Comparison of ENCODE assay signal across 9 cellular contexts in the genomic region with DNA sequence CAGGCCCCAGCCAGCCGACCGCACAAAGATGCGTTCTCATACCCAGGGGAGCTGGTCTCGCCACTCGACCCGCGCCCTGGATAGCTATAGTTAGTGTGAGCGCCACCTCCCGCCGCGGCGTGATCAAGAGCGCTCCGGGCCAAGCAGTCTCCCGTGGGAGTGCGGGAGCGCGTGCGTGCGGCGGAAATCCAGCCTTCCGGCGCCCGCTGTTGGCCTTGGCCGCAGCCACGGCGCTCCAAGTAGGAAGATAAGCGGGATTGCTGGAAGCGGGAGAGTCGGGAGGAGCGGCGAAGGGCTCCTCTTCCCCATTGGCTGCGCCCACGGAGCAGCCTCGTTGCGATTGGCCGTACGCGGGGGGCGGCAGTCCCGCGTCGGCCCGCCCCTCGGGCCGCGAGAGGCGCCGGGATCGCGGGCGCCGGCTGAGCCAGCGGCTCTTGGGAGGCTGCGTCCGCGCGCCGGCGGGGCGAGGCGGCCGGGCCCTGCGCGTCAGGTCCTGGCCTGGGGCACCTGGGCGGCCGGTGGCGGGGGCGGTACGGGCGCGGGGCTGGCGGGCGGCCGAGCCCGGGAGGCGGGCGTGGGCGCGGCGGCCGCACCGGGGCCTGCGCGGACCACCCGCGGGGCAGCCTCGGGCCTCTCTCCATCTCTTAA. TPM values are rescaled to one million over a fixed set of nuclear protein-coding genes. Genes with fewer than 3 reads are reported as not detected.
DNase-seq lines count a peak whose midpoint lies in the region; ATAC-seq, FAIRE-seq and TF ChIP-seq lines count a peak whose summit lies in the region.
"Not testable (repeated sequence)": the region's sequence is repeated elsewhere in the genome, so short reads cannot be mapped to it uniquely, and the experiment has no call there.
"Had no signal": no experiment of that assay in that cellular context is flagged by ENCODE, and none has a peak within 500 bp of the region (broad histone marks: within the 10 kb centered on the region; RNA-seq: fewer than 3 reads in every experiment).

No MANE protein-coding gene starts in this region.

- H3K27me3 ChIP-seq in GM23338 (ENCODE audit: insufficient read depth); RWPE2 (ENCODE audit: insufficient read depth, poor library complexity, severe bottlenecking): not testable (repeated sequence)

- TF ChIP-seq EP300 in A549 (IDR thresholded peaks at IDR 0.05), result not testable (repeated sequence)

- peak overlapping the region; percentile 70 to 82 for H3K27ac ChIP-seq in A549
- not testable (repeated sequence) for H3K27ac ChIP-seq in GM23338 (ENCODE audit: low read depth); RWPE2 (ENCODE audit: poor library complexity, severe bottlenecking)

- WGBS in A549 (ENCODE audit: missing lambda C conversion rate), result 0% methylated on average over 7 of the region's 88 CpGs

- not testable (repeated sequence) for H4K20me1 ChIP-seq in GM23338 (replicated peaks; ENCODE audit: insufficient read depth)

- peak overlapping the region; percentile 48 for H3K4me3 ChIP-seq in A549
- H3K4me3 ChIP-seq in GM23338, result peak overlapping the region; percentile 46; the same call in 1 of the 2 replicates
- H3K4me3 ChIP-seq in RWPE2 (ENCODE audit: severe bottlenecking), result not testable (repeated sequence)

- not testable (repeated sequence) for TF ChIP-seq RAD21 in A549 (conservative IDR thresholded peaks at IDR 0.05 in 1 of 2, IDR thresholded peaks at IDR 0.05 in 1 of 2)

- FAIRE-seq in A549 (lab: Jason Lieb, UNC), result not testable (repeated sequence)

- DNase-seq in A549 (ENCODE audit: low read depth in 1 of 2, low spot score in 1 of 2) (peak in 1 of 2 experiments; percentile 85), GM23338 (ENCODE audit: low spot score) (peak; percentile 46), RWPE2 (ENCODE audit: low spot score) (peak; percentile 34), activated T-cell treated with anti-CD3 and anti-CD28 coated beads for 48 hours (ENCODE audit: low read depth) (peak; percentile 18), cerebellar cortex (ENCODE audit: low spot score) (peak; percentile 64), left ventricle myocardium superior (peak; percentile 88), nephron progenitor cell (peak; percentile 51)
- peak; percentile 34 for DNase-seq in stimulated activated CD4-positive, alpha-beta T cell treated with anti-CD3 and anti-CD28 coated beads, Interleukin-4, amount 100 ng/mL, for 1 hour

- H3F3A ChIP-seq in GM23338 (replicated peaks; ENCODE audit: low read depth), result not testable (repeated sequence)

- POLR2A ChIA-PET in A549 (lab: Yijun Ruan, JAX), result not testable (repeated sequence)

- CTCF ChIA-PET in A549 (lab: Yijun Ruan, JAX), result not testable (repeated sequence)

- not testable (repeated sequence) for H3K36me3 Mint-ChIP-seq in GM23338 (ENCODE audit: low read depth); nephron progenitor cell (ENCODE audit: low read depth)

- not testable (repeated sequence) for H3K4me1 Mint-ChIP-seq in GM23338, nephron progenitor cell

- H3K27me3 Mint-ChIP-seq in GM23338 (ENCODE audit: insufficient read depth, low read depth, poor library complexity); nephron progenitor cell (ENCODE audit: low read depth, poor library complexity): not testable (repeated sequence)

- not testable (repeated sequence) for H2AFZ ChIP-seq in GM23338

- not testable (repeated sequence) for TF ChIP-seq CTCF in A549 (IDR thresholded peaks at IDR 0.05); GM23338 (conservative IDR thresholded peaks at IDR 0.05; ENCODE audit: low read depth in 2 of 2); RWPE2 (IDR thresholded peaks at IDR 0.05; ENCODE audit: poor library complexity, severe bottlenecking); nephron progenitor cell (IDR thresholded peaks at IDR 0.05)

- H3K27ac Mint-ChIP-seq in GM23338, nephron progenitor cell: not testable (repeated sequence)

- H3K4me2 ChIP-seq in A549, result not testable (repeated sequence)
- 0 out of 2 replicates have a peak overlapping the region, but pooled peaks have one; percentile 51 for H3K4me2 ChIP-seq in GM23338

- H3K36me3 ChIP-seq in GM23338 (ENCODE audit: insufficient read depth); RWPE2 (ENCODE audit: low read depth): not testable (repeated sequence)

- not testable (repeated sequence) for H3K9me3 Mint-ChIP-seq in GM23338, nephron progenitor cell

- H3K9me2 ChIP-seq in GM23338 (ENCODE audit: insufficient read depth), result not testable (repeated sequence)

- peak; percentile 58 to 97; a peak in 4 of 6 replicates for ATAC-seq in A549
- not testable (repeated sequence) for ATAC-seq in GM23338; RWPE2 (ENCODE audit: low read depth)
- peak; percentile 57 for ATAC-seq in left ventricle myocardium superior

- H3K4me3 Mint-ChIP-seq in GM23338, result peak overlapping the region; percentile 52; the same call in 2 of the 3 replicates
- H3K4me3 Mint-ChIP-seq in nephron progenitor cell, result not testable (repeated sequence)

- H3K79me2 ChIP-seq in GM23338 (replicated peaks; ENCODE audit: insufficient read depth), result not testable (repeated sequence)

- H3K4me1 ChIP-seq in A549; GM23338 (ENCODE audit: insufficient read depth); RWPE2 (ENCODE audit: insufficient read depth, poor library complexity, severe bottlenecking): not testable (repeated sequence)

- H3K9me3 ChIP-seq in A549; RWPE2 (ENCODE audit: severe bottlenecking): not testable (repeated sequence)

- peak; percentile 35 for TF ChIP-seq POLR2A in A549 (IDR thresholded peaks at IDR 0.05; ENCODE audit: low read length)

- intact Hi-C loops in left ventricle myocardium superior (cut with micrococcal nuclease), result not testable (repeated sequence)

TF ChIP-seq in A549, 52 proteins besides CTCF, POLR2A, EP300 and RAD21:
- TF ChIP-seq, protein P1, sequence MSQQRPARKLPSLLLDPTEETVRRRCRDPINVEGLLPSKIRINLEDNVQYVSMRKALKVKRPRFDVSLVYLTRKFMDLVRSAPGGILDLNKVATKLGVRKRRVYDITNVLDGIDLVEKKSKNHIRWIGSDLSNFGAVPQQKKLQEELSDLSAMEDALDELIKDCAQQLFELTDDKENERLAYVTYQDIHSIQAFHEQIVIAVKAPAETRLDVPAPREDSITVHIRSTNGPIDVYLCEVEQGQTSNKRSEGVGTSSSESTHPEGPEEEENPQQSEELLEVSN (IDR thresholded peaks at IDR 0.05; ENCODE audit: borderline replicate concordance, low read depth), result peak; percentile 60; the same call in 1 of the 2 replicates
- TF ChIP-seq, protein P2, sequence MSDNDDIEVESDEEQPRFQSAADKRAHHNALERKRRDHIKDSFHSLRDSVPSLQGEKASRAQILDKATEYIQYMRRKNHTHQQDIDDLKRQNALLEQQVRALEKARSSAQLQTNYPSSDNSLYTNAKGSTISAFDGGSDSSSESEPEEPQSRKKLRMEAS (IDR thresholded peaks at IDR 0.05), result peak; percentile 68

RNA-seq across cellular contexts. Expression of a gene that starts 35.9 kb away (rescaled TPM):
- polyA plus RNA-seq in A549 (2011; rRNA removed) (not detected in 2 replicates), A549 (2017; fragmentation: RNase III; extraction: RNeasy Plus Mini Kit Qiagen cat#74134 plus additional on column Dnase treatment) (not detected in 3 replicates), GM23338 (2016; fragmentation: Nextera tagmentation; extraction: Ambion mirVana) (not detected in 2 replicates)
- not detected in 2 replicates for polyA plus RNA-seq in A549 (2012; cell fraction: cytosol; rRNA removed)
- polyA plus RNA-seq in A549 (2012; cell fraction: nucleus; rRNA removed), result not detected in 2 replicates
- not detected in 2 replicates for polyA minus RNA-seq in A549 (2011; rRNA and poly(A)+ RNA removed)
- total RNA-seq in GM23338 (2014; rRNA removed; shearing (Covaris generic)), result not detected in 2 replicates
- total RNA-seq in left ventricle myocardium superior, result not detected
- total RNA-seq: lung microvascular endothelial cell had no signal
